8 cellular contexts compared by ENCODE assay signal in the genomic region with DNA sequence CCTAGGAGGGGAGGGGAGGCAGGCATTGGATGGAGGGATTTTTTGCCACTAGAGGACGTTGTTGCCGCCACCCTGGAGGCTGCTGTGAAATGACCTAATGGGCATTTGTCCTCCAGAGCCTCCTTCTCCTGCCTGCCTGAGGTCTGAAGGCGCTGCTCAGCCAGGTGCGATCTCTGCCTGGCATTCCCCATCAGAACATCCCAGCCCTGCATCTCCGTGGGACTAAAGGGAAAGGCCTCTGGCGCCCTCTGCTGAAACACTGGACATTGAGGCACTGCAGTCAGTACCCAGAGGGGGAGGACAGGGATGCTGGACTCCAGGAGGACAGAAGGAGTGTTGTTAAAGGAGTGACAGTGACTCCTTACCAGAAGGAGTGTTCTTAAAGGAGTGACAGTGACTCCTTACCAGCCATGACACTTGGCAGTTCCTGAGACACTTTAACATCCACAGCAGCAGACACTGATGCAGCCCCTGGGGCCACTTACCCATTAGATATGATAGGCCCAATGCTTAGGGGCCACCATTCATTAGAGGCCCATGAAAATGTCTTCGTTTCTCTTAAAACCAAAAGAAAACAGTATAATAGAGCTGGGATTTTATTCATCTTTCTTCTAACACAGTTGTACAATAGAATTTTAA. TPM values are rescaled to one million over a fixed set of nuclear protein-coding genes. Genes with fewer than 3 reads are reported as not detected.
DNase-seq lines count a peak whose midpoint lies in the region; ATAC-seq and TF ChIP-seq lines count a peak whose summit lies in the region.

No MANE protein-coding gene starts in this region.

- no peak overlapping the region for H3K27ac ChIP-seq in VCaP
- H3K27ac ChIP-seq in fibroblast of lung (ENCODE audit: insufficient read depth, low read length) = no peak overlapping the region
- H3K27ac ChIP-seq in neural progenitor cell = no peak overlapping the region

- H3K79me2 ChIP-seq in fibroblast of lung (ENCODE audit: control insufficient read depth, insufficient read depth, low read length) (no peaks in the 10 kb centered on the region), neural progenitor cell (ENCODE audit: low read depth) (no peaks in the 10 kb centered on the region)

- H4K20me1 ChIP-seq in fibroblast of lung (ENCODE audit: control insufficient read depth, extremely low read depth, insufficient read depth, low read length) (no peaks in the 10 kb centered on the region), neural progenitor cell (ENCODE audit: low read depth) (no peaks in the 10 kb centered on the region)

- H3K4me1 ChIP-seq in fibroblast of lung (ENCODE audit: control insufficient read depth, extremely low read depth, insufficient read depth, low read length) = no peaks in the 10 kb centered on the region
- peaks cover 7% of the 10 kb centered on the region for H3K4me1 ChIP-seq in neural progenitor cell

- H3K9me3 ChIP-seq in fibroblast of lung (ENCODE audit: control insufficient read depth, insufficient read depth, low read depth, low read length) (no peaks in the 10 kb centered on the region), neural progenitor cell (ENCODE audit: low read depth) (no peaks in the 10 kb centered on the region)

- no peak overlapping the region for H3K27ac Mint-ChIP-seq in neural progenitor cell

- peak; percentile 77 for TF ChIP-seq CTCF in VCaP (conservative IDR thresholded peaks at IDR 0.05)
- TF ChIP-seq CTCF in fibroblast of lung (conservative IDR thresholded peaks at IDR 0.05 in 1 of 2, IDR thresholded peaks at IDR 0.05 in 1 of 2; ENCODE audit: low read depth in 1 of 2, low read length in 2 of 2) = peak; percentile 38 to 69
- peak; percentile 83 for TF ChIP-seq CTCF in neural progenitor cell (IDR thresholded peaks at IDR 0.05)

- H3K27me3 Mint-ChIP-seq in neural progenitor cell (ENCODE audit: insufficient read depth, low read depth) = peaks cover 9% of the 10 kb centered on the region

- no peak overlapping the region for H3K9ac ChIP-seq in fibroblast of lung (ENCODE audit: insufficient read depth, low read length)
- no peak overlapping the region for H3K9ac ChIP-seq in neural progenitor cell

- H2AFZ ChIP-seq in fibroblast of lung (ENCODE audit: low read length) (no peak overlapping the region), neural progenitor cell (replicated peaks) (no peak overlapping the region)

- H3F3A ChIP-seq in neural progenitor cell (ENCODE audit: low read depth) = no peaks in the 10 kb centered on the region

- no peaks in the 10 kb centered on the region for H3K9me3 Mint-ChIP-seq in neural progenitor cell

- H3K4me3 Mint-ChIP-seq in neural progenitor cell = peak overlapping the region; percentile 38

- H3K27me3 ChIP-seq in fibroblast of lung (ENCODE audit: control insufficient read depth, insufficient read depth, low read length) (no peaks in the 10 kb centered on the region), neural progenitor cell (no peaks in the 10 kb centered on the region)

- H3K4me2 ChIP-seq in fibroblast of lung (ENCODE audit: extremely low read depth, insufficient read depth, low read length) (no peak overlapping the region), neural progenitor cell (no peak overlapping the region)

- no peaks in the 10 kb centered on the region for H3K4me1 Mint-ChIP-seq in neural progenitor cell

- H3K36me3 ChIP-seq in fibroblast of lung (ENCODE audit: control insufficient read depth, insufficient read depth, low read length) = no peaks in the 10 kb centered on the region
- H3K36me3 ChIP-seq in neural progenitor cell = no peaks in the 10 kb centered on the region

- H3K36me3 Mint-ChIP-seq in neural progenitor cell = no peaks in the 10 kb centered on the region

- ATAC-seq in HG02798 (IDR thresholded peaks at IDR 0.05; ENCODE audit: poor library complexity, unreplicated experiment) = no peak

- H3K4me3 ChIP-seq in fibroblast of lung (replicated peaks in 1 of 4; ENCODE audit: control extremely low read depth in 1 of 4, insufficient read depth in 1 of 4, low read depth in 3 of 4, low read length in 4 of 4) = no peak overlapping the region
- H3K4me3 ChIP-seq in neural progenitor cell = no peak overlapping the region

- DNase-seq in NCI-H1694 (lab: John Stamatoyannopoulos, UW) = peak; percentile 24
- DNase-seq in NCI-H1694 treated with DMSO at 0.1 percent for 48 hours (lab: John Stamatoyannopoulos, UW) = no peak
- DNase-seq in NCI-H1092 treated with DMSO at 0.1 percent for 48 hours (lab: John Stamatoyannopoulos, UW) = peak; percentile 49
- DNase-seq in fibroblast of lung (ENCODE audit: low read depth in 2 of 2) = peak; percentile 6 to 38
- peak; percentile 91 for DNase-seq in neural progenitor cell (ENCODE audit: low spot score)
- DNase-seq in activated gamma-delta T cell (lab: John Stamatoyannopoulos, UW) = no peak

RNA-seq across cellular contexts. Expression of gene THNSL2, which starts 17.0 kb away (rescaled TPM):
- total RNA-seq in fibroblast of lung (9.9 and 17.5 TPM in 2 replicates), neural progenitor cell (ENCODE audit: low replicate concordance) (1.5 and 4.7 TPM in 2 replicates)
- polyA plus RNA-seq in fibroblast of lung = 6.0 TPM in 1 of 2 replicates, not detected in the other
- polyA plus RNA-seq in fibroblast of lung (2012) = 4.4 TPM in 1 of 2 replicates, not detected in the other
- 17.8 TPM in 1 of 2 replicates, not detected in the other for polyA minus RNA-seq in fibroblast of lung (ENCODE audit: low replicate concordance)

RNA-seq across cellular contexts. Expression of gene FABP1, which starts 59.3 kb away (rescaled TPM):
- not detected in 2 replicates for total RNA-seq in fibroblast of lung
- not detected in 2 replicates for polyA plus RNA-seq in fibroblast of lung
- polyA plus RNA-seq in fibroblast of lung (2012) = not detected in 2 replicates
- not detected in 2 replicates for polyA minus RNA-seq in fibroblast of lung (ENCODE audit: low replicate concordance)
- not detected in 2 replicates for total RNA-seq in neural progenitor cell (ENCODE audit: low replicate concordance)

Comparison
In these comparisons a context has a peak if more than half of its experiments do, and no peak if none do; other contexts are left out.
1. DNase-seq: peak in NCI-H1694 (single experiment), NCI-H1092 treated with DMSO at 0.1 percent for 48 hours (single experiment), fibroblast of lung (2 of 2) and neural progenitor cell (single experiment); none in NCI-H1694 treated with DMSO at 0.1 percent for 48 hours (single experiment) and activated gamma-delta T cell (single experiment).
2. Peak in every context shown above with its lines, with median percentiles within 50 percentile points of each other: CTCF ChIP-seq.